In genomic region chr9:99350461-99350860, GRCh38 we compare ENCODE assay signal across 14 cellular contexts.
DNase-seq lines count a peak whose midpoint lies in the region; ATAC-seq lines count a peak whose summit lies in the region.
"Had no signal": no experiment of that assay in that cellular context is flagged by ENCODE, and none has a peak within 500 bp of the region (broad histone marks: within the 10 kb centered on the region; RNA-seq: fewer than 3 reads in every experiment).

No MANE protein-coding gene starts in this region.

- no peak for ATAC-seq in GM21723 (IDR thresholded peaks at IDR 0.05; ENCODE audit: unreplicated experiment)
- ATAC-seq in HG02623 (IDR thresholded peaks at IDR 0.05; ENCODE audit: unreplicated experiment): no peak
- ATAC-seq: CD8-positive, alpha-beta T cell had no signal

- DNase-seq in DMS53 (lab: John Stamatoyannopoulos, UW) (peak; percentile 35), DMS53 treated with DMSO at 0.1 percent for 48 hours (lab: John Stamatoyannopoulos, UW; ENCODE audit: unreplicated experiment) (no peak), dermis microvascular lymphatic vessel endothelial cell (ENCODE audit: low read depth in 2 of 2) (peak; percentile 64 to 89), lung microvascular endothelial cell (ENCODE audit: low read depth in 2 of 2) (peak; percentile 57 to 65)
- DNase-seq: Caco-2; CD4-positive, CD25-positive, alpha-beta regulatory T cell; CD8-positive, alpha-beta T cell; DMS153; DMS79 treated with DMSO at 0.1 percent for 48 hours; GF-D8; GOT3; HFFc6 had no signal
